ENCODE assay signal across 9 cellular contexts in genomic region chr2:61179701-61180639, GRCh38. TPM values are rescaled to one million over a fixed set of nuclear protein-coding genes. Genes with fewer than 3 reads are reported as not detected.
DNase-seq lines count a peak whose midpoint lies in the region; ATAC-seq, FAIRE-seq and TF ChIP-seq lines count a peak whose summit lies in the region.
"Had no signal": no experiment of that assay in that cellular context is flagged by ENCODE, and none has a peak within 500 bp of the region (broad histone marks: within the 10 kb centered on the region; RNA-seq: fewer than 3 reads in every experiment).

No MANE protein-coding gene starts in this region.

- peaks cover 60% of the 10 kb centered on the region for H3K36me3 Mint-ChIP-seq in activated CD4-positive, alpha-beta T cell treated with anti-CD3 and anti-CD28 coated beads for 36 hours (ENCODE audit: low read depth)
- H3K36me3 Mint-ChIP-seq in brain = peaks cover 51% of the 10 kb centered on the region

- no peaks in the 10 kb centered on the region for H3K9me3 ChIP-seq in kidney (ENCODE audit: control insufficient read depth in 1 of 2, low read length in 2 of 2)
- no peaks in the 10 kb centered on the region for H3K9me3 ChIP-seq in subcutaneous abdominal adipose tissue (ENCODE audit: control insufficient read depth in 5 of 5, low read length in 5 of 5)

- FAIRE-seq in kidney (lab: Jason Lieb, UNC) = no peak

- ATAC-seq in activated CD4-positive, alpha-beta T cell treated with anti-CD3 and anti-CD28 coated beads for 36 hours = no peak
- no peak for ATAC-seq in HG03175 (IDR thresholded peaks at IDR 0.05; ENCODE audit: unreplicated experiment)

- CTCF ChIA-PET in activated CD4-positive, alpha-beta T cell treated with anti-CD3 and anti-CD28 coated beads for 36 hours (lab: Charles Lee) = interaction anchor here (0.7 kb wide), 1 partner anchor 113 kb away, joined by 3 read pairs; no protein-coding TSS in a partner anchor

- H3K9ac ChIP-seq in kidney (ENCODE audit: low read length in 2 of 2) (peak overlapping the region in 1 of 2 donors; percentile 29), subcutaneous abdominal adipose tissue (ENCODE audit: low read length in 5 of 5) (peak overlapping the region in 3 of 5 donors; percentile 15 to 73 (median 70))

- H3K4me1 ChIP-seq in kidney (ENCODE audit: control insufficient read depth in 1 of 2, insufficient read depth in 1 of 2, low read depth in 1 of 2, low read length in 2 of 2) = peaks cover 37 to 43% of the 10 kb centered on the region in 2 donors
- peaks cover 15 to 60% (median 56%) of the 10 kb centered on the region in 5 donors for H3K4me1 ChIP-seq in subcutaneous abdominal adipose tissue (ENCODE audit: control insufficient read depth in 5 of 5, insufficient read depth in 5 of 5, low read length in 5 of 5)

- peak overlapping the region; percentile 86 for H3K4me3 Mint-ChIP-seq in activated CD4-positive, alpha-beta T cell treated with anti-CD3 and anti-CD28 coated beads for 36 hours
- peak overlapping the region; percentile 79 to 87 (median 82) for H3K4me3 Mint-ChIP-seq in brain

- TF ChIP-seq CTCF in brain (conservative IDR thresholded peaks at IDR 0.05) (no peak), kidney (IDR thresholded peaks at IDR 0.05; ENCODE audit: borderline replicate concordance, extremely low read depth, insufficient read depth) (no peak)

- H3K9me3 Mint-ChIP-seq in activated CD4-positive, alpha-beta T cell treated with anti-CD3 and anti-CD28 coated beads for 36 hours (ENCODE audit: low read depth) = no peaks in the 10 kb centered on the region
- H3K9me3 Mint-ChIP-seq in brain = peaks cover 0 to 2% (median 0%) of the 10 kb centered on the region in 5 experiments

- intact Hi-C loops in activated CD4-positive, alpha-beta T cell treated with anti-CD3 and anti-CD28 coated beads for 36 hours (cut with DNase I, micrococcal nuclease) = loop anchor here (5.0 to 10.0 kb wide), 6 partner anchors 113 to 1015 kb away; partner anchors contain the start of genes B3GNT2 (in 1 of the 2), PEX13 (in 1 of the 2), PUS10 (in 1 of the 2) and SANBR (in 1 of the 2)
- intact Hi-C loops in kidney (cut with DNase I) = no loop called here

- peaks cover 60% of the 10 kb centered on the region for H3K4me1 Mint-ChIP-seq in activated CD4-positive, alpha-beta T cell treated with anti-CD3 and anti-CD28 coated beads for 36 hours
- peaks cover 63% of the 10 kb centered on the region for H3K4me1 Mint-ChIP-seq in brain

- POLR2A ChIA-PET in activated CD4-positive, alpha-beta T cell treated with anti-CD3 and anti-CD28 coated beads for 36 hours (lab: Charles Lee) = no interaction called here

- peak overlapping the region; percentile 16 to 22 for H3K4me3 ChIP-seq in kidney (ENCODE audit: low read length in 2 of 2)
- peak overlapping the region; percentile 13 to 80 (median 32) for H3K4me3 ChIP-seq in subcutaneous abdominal adipose tissue (ENCODE audit: low read depth in 1 of 5, low read length in 5 of 5)

- H3K27me3 ChIP-seq in subcutaneous abdominal adipose tissue (ENCODE audit: control insufficient read depth in 5 of 5, insufficient read depth in 4 of 5, low read length in 5 of 5) = no peaks in the 10 kb centered on the region

- H3K27ac ChIP-seq in kidney (ENCODE audit: low read depth in 2 of 2, low read length in 2 of 2) = peak overlapping the region in 1 of 2 donors; percentile 16
- peak overlapping the region; percentile 100 for H3K27ac ChIP-seq in subcutaneous abdominal adipose tissue (ENCODE audit: low read depth, low read length)
- H3K27ac ChIP-seq: C4-2B had no signal

- no peaks in the 10 kb centered on the region for H3K27me3 Mint-ChIP-seq in activated CD4-positive, alpha-beta T cell treated with anti-CD3 and anti-CD28 coated beads for 36 hours
- H3K27me3 Mint-ChIP-seq in brain = no peaks in the 10 kb centered on the region

- no peak for DNase-seq in activated CD4-positive, alpha-beta T cell treated with anti-CD3 and anti-CD28 coated beads for 36 hours
- DNase-seq in activated CD4-positive, alpha-beta T cell treated with anti-CD3 and anti-CD28 coated beads, Interleukin-2, amount 50 U/mL, for 4 hours = no peak
- peak; percentile 87 for DNase-seq in kidney
- DNase-seq in NCI-H345 (lab: John Stamatoyannopoulos, UW) = no peak
- DNase-seq in NCI-H1436 treated with DMSO at 0.1 percent for 48 hours (lab: John Stamatoyannopoulos, UW) = no peak

- peak overlapping the region; percentile 94 for H3K27ac Mint-ChIP-seq in activated CD4-positive, alpha-beta T cell treated with anti-CD3 and anti-CD28 coated beads for 36 hours
- peak overlapping the region; percentile 57 to 95 (median 86) for H3K27ac Mint-ChIP-seq in brain

- peaks cover 31 to 35% of the 10 kb centered on the region in 2 donors for H3K36me3 ChIP-seq in kidney (ENCODE audit: control insufficient read depth in 1 of 2, insufficient read depth in 2 of 2, low read length in 2 of 2)
- peaks cover 14 to 52% (median 42%) of the 10 kb centered on the region in 5 donors for H3K36me3 ChIP-seq in subcutaneous abdominal adipose tissue (ENCODE audit: control insufficient read depth in 5 of 5, insufficient read depth in 5 of 5, low read length in 5 of 5)

RNA-seq across cellular contexts. Expression of gene C2orf74, which starts 18.0 kb away (rescaled TPM):
- 10 to 100 TPM; 10.0 to 14.2 TPM for total RNA-seq in activated CD4-positive, alpha-beta T cell treated with anti-CD3 and anti-CD28 coated beads for 36 hours
- 19.2 TPM for polyA plus RNA-seq in brain (ENCODE audit: insufficient read depth, low read depth, low replicate concordance)
- 23.6 TPM for total RNA-seq in kidney
- polyA plus RNA-seq in kidney (ENCODE audit: insufficient read depth, low read depth, low replicate concordance) = 47.6 TPM
